ENCODE assay signal across 1 cellular context in the genomic region with DNA sequence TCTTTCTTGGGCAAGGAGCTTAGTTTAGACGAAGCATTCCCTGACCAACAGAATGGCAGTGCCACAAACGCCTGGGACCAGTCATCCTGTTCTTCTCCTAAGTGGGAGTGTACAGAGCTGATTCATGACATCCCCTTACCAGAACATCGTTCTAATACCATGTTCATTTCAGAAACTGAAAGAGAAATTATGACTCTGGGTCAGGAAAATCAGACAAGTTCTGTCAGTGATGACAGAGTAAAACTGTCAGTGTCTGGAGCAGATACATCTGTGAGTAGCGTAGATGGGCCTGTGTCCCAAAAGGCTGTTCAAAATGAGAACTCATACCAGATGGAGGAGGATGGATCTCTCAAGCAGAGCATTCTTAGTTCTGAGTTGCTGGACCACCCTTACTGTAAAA.
TF ChIP-seq lines count a peak whose summit lies in the region.

No MANE protein-coding gene starts in this region.

TF ChIP-seq in endothelial cell of umbilical vein, 7 proteins besides CTCF, POLR2A, EP300 and RAD21:
- TF ChIP-seq EZH2 (IDR thresholded peaks at IDR 0.05; ENCODE audit: borderline replicate concordance, low read depth, low read length, severe bottlenecking) (no peak), POLR2AphosphoS5 (IDR thresholded peaks at IDR 0.05; ENCODE audit: insufficient read depth, low read depth, low read length) (no peak), GATA2 (IDR thresholded peaks at IDR 0.05; ENCODE audit: insufficient read depth, insufficient read length, low read depth, low read length) (no peak), JUN (IDR thresholded peaks at IDR 0.05; ENCODE audit: borderline replicate concordance, insufficient read depth, insufficient read length, low read depth) (no peak), FOS (IDR thresholded peaks at IDR 0.05; ENCODE audit: borderline replicate concordance, insufficient read depth, low read length) (no peak), MYC (IDR thresholded peaks at IDR 0.05; ENCODE audit: low read depth, low read length) (no peak)
- TF ChIP-seq, protein P1, sequence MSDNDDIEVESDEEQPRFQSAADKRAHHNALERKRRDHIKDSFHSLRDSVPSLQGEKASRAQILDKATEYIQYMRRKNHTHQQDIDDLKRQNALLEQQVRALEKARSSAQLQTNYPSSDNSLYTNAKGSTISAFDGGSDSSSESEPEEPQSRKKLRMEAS (IDR thresholded peaks at IDR 0.05; ENCODE audit: insufficient read depth, insufficient read length) = no peak
